In genomic region chr21:31502537-31503143, GRCh38 we compare ENCODE assay signal across 16 cellular contexts.
"Had no signal": no experiment of that assay in that cellular context is flagged by ENCODE, and none has a peak within 500 bp of the region (broad histone marks: within the 10 kb centered on the region; RNA-seq: fewer than 3 reads in every experiment).

No MANE protein-coding gene starts in this region.

- H3K4me3 Mint-ChIP-seq: activated CD4-positive, alpha-beta T cell treated with anti-CD3 and anti-CD28 coated beads, Interleukin-2, amount 10 ng/mL, durations not matched to agents 7 days and 5 days; activated naive CD8-positive, alpha-beta T cell; brain; dendritic cell treated with granulocyte-macrophage colony-stimulating factor and Interleukin-4, amounts not matched to agents 40 ng/mL and 50 ng/mL, for 4 days; stimulated activated effector memory CD8-positive, alpha-beta T cell treated with anti-CD3 and anti-CD28 coated beads, Interleukin-12 subunit alpha, Interleukin-12 subunit beta, amount 100 ng/mL, for 72 hours; T-cell had no signal

- H3K27ac Mint-ChIP-seq: activated naive CD8-positive, alpha-beta T cell; brain; dendritic cell treated with granulocyte-macrophage colony-stimulating factor and Interleukin-4, amounts not matched to agents 40 ng/mL and 50 ng/mL, for 4 days; stimulated activated effector memory CD8-positive, alpha-beta T cell treated with anti-CD3 and anti-CD28 coated beads, Interleukin-12 subunit alpha, Interleukin-12 subunit beta, amount 100 ng/mL, for 72 hours; T-cell had no signal

- H3K9me3 ChIP-seq: upper lobe of left lung had no signal

- H3K36me3 Mint-ChIP-seq: activated naive CD8-positive, alpha-beta T cell; stimulated activated effector memory CD8-positive, alpha-beta T cell treated with anti-CD3 and anti-CD28 coated beads, Interleukin-12 subunit alpha, Interleukin-12 subunit beta, amount 100 ng/mL, for 72 hours; T-cell had no signal

- H3K27me3 ChIP-seq: upper lobe of left lung had no signal

- H3K4me1 ChIP-seq: upper lobe of left lung had no signal

- H3K9me3 Mint-ChIP-seq: activated CD4-positive, alpha-beta T cell treated with anti-CD3 and anti-CD28 coated beads, Interleukin-2, amount 10 ng/mL, durations not matched to agents 7 days and 5 days; dendritic cell treated with granulocyte-macrophage colony-stimulating factor and Interleukin-4, amounts not matched to agents 40 ng/mL and 50 ng/mL, for 4 days; stimulated activated effector memory CD8-positive, alpha-beta T cell treated with anti-CD3 and anti-CD28 coated beads, Interleukin-12 subunit alpha, Interleukin-12 subunit beta, amount 100 ng/mL, for 72 hours; T-cell had no signal

- H3K27ac ChIP-seq: SK-N-MC, upper lobe of left lung had no signal

- H3K36me3 ChIP-seq: upper lobe of left lung had no signal

- ATAC-seq: stimulated activated effector memory CD8-positive, alpha-beta T cell treated with anti-CD3 and anti-CD28 coated beads, Interleukin-12 subunit alpha, Interleukin-12 subunit beta, amount 100 ng/mL, for 72 hours; T-cell had no signal

- H3K4me2 ChIP-seq: smooth muscle cell had no signal

- H3K27me3 Mint-ChIP-seq: activated naive CD8-positive, alpha-beta T cell; T-cell had no signal

- DNase-seq: activated CD4-positive, alpha-beta T cell treated with anti-CD3 and anti-CD28 coated beads, Interleukin-2, amount 10 ng/mL, durations not matched to agents 7 days and 5 days; activated CD4-positive, CD25-positive, alpha-beta regulatory T cell; activated effector memory CD4-positive, alpha-beta T cell treated with Interleukin-2 at 50 U/mL for 16 hours; activated T-cell treated with anti-CD3 and anti-CD28 coated beads, Interleukin-2, amount 50 U/mL, for 1 hour; amygdala; hippocampal formation; kidney glomerular epithelial cell; mesendoderm; T-cell; upper lobe of left lung had no signal

- H3K4me3 ChIP-seq: SK-N-MC, smooth muscle cell, upper lobe of left lung had no signal
